7 cellular contexts compared by ENCODE assay signal in genomic region chr11:11764428-11764803, GRCh38.
"Had no signal": no experiment of that assay in that cellular context is flagged by ENCODE, and none has a peak within 500 bp of the region (broad histone marks: within the 10 kb centered on the region; RNA-seq: fewer than 3 reads in every experiment).

No MANE protein-coding gene starts in this region.

- H3K4me3 ChIP-seq: GM23248, HAP-1 had no signal

- DNase-seq: GM23248, GOT3, H7, HFFc6, KBM-7 had no signal

- H3K4me1 ChIP-seq: HAP-1 had no signal

- H2AFZ ChIP-seq: GM23248 had no signal

- H3K27ac ChIP-seq: GM23248, HL-60 had no signal

- H3K36me3 ChIP-seq: HAP-1 had no signal

- H3K9me3 ChIP-seq: HAP-1 had no signal

- H3K9ac ChIP-seq: GM23248 had no signal
